ENCODE assay signal across 11 cellular contexts in the genomic region with DNA sequence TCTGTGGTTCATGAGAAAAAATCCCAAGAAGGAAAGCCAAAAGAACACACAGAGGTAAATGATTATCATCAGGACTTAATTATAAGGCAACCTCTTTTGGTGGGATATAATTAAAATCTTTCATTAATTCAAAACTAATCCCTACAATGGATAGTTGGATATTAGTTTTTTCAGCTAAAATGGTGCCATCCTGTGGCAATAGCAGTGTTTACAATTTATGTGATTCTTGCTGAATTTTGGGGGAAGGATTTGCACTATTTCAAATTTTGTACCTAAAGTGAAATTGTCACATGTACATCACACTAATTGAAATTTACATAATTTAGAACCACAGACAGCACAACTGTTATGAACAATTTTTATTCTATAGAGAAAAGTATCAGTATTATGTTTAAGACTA.
DNase-seq lines count a peak whose midpoint lies in the region; ATAC-seq, FAIRE-seq and TF ChIP-seq lines count a peak whose summit lies in the region.
"Had no signal": no experiment of that assay in that cellular context is flagged by ENCODE, and none has a peak within 500 bp of the region (broad histone marks: within the 10 kb centered on the region; RNA-seq: fewer than 3 reads in every experiment).

No MANE protein-coding gene starts in this region.

- TF ChIP-seq EP300 in HepG2 (IDR thresholded peaks at IDR 0.05; ENCODE audit: low read depth in 2 of 2, low read length in 2 of 2) (no peak), HepG2 (CRISPR knock-in tag; IDR thresholded peaks at IDR 0.05; ENCODE audit: borderline replicate concordance) (no peak)

- no peak overlapping the region for H3K9ac ChIP-seq in HepG2 (ENCODE audit: insufficient read depth, low read depth, low read length)

- TF ChIP-seq POLR2A in HepG2 (IDR thresholded peaks at IDR 0.05; ENCODE audit: insufficient read depth in 1 of 2, low read depth in 2 of 2, low read length in 2 of 2) = no peak

- H2AFZ ChIP-seq in HepG2 (ENCODE audit: low read length) = no peak overlapping the region

- no peaks in the 10 kb centered on the region for H3K27me3 ChIP-seq in HepG2 (ENCODE audit: control insufficient read depth in 1 of 2, insufficient read depth in 2 of 2, low read length in 2 of 2)

- H3K4me1 ChIP-seq in HepG2 (ENCODE audit: insufficient read depth, low read length) = no peaks in the 10 kb centered on the region

- no peaks in the 10 kb centered on the region for H3K79me2 ChIP-seq in HepG2 (ENCODE audit: insufficient read depth, low read length)

- CTCF ChIA-PET in HepG2 (lab: Yijun Ruan, JAX; ENCODE audit: low intra/inter-chr PET ratio, low total read pairs) = interaction anchor here (0.9 to 1.1 kb wide), 2 partner anchors 115 to 116 kb away, joined by 3 to 4 read pairs; no protein-coding TSS in a partner anchor

- H3K9me3 ChIP-seq in HepG2 (ENCODE audit: low read length) = no peaks in the 10 kb centered on the region

- FAIRE-seq in HepG2 (lab: Jason Lieb, UNC) = no peak
- FAIRE-seq: bronchial epithelial cell had no signal

- in situ Hi-C loops in astrocyte of the spinal cord (cut with HindIII; ENCODE audit: low sequenced_read_pairs) (no loop called here), HepG2 (cut with HindIII; ENCODE audit: extremely low pct_ligation_motif_present, low pct_unique_long_range_greater_than_20kb) (no loop called here)

- DNase-seq in AG09309 (ENCODE audit: low read depth) (no peak), astrocyte of the spinal cord (ENCODE audit: low read depth, low spot score) (no peak), HepG2 (ENCODE audit: low spot score) (no peak), SK-N-DZ (ENCODE audit: low spot score) (no peak), NCI-H2107 treated with DMSO at 0.1 percent for 48 hours (lab: John Stamatoyannopoulos, UW; ENCODE audit: unreplicated experiment) (no peak), occipital lobe (lab: John Stamatoyannopoulos, UW) (no peak)
- DNase-seq: activated CD8-positive, alpha-beta memory T cell treated with anti-CD3 and anti-CD28 coated beads, Interleukin-2, amount 50 U/mL, for 48 hours; NK-92 treated with Interleukin-12 subunit alpha and Interleukin-12 subunit beta, amount 100 ng/mL, for 24 hours had no signal

- TF ChIP-seq RAD21 in HepG2 (CRISPR knock-in tag; IDR thresholded peaks at IDR 0.05) = no peak

- intact Hi-C loops in HepG2 (cut with micrococcal nuclease; ENCODE audit: unreplicated experiment) = loop anchor here (1.0 to 10.0 kb wide), 3 partner anchors 38 to 384 kb away; no protein-coding TSS in a partner anchor

- H3K4me3 ChIP-seq in AG09309 (ENCODE audit: control insufficient read depth, low read depth, low read length) = no peak overlapping the region
- H3K4me3 ChIP-seq in astrocyte of the spinal cord (ENCODE audit: low read depth, low read length) = no peak overlapping the region
- H3K4me3 ChIP-seq in HepG2 (replicated peaks in 1 of 3; ENCODE audit: insufficient read depth in 1 of 3, low read depth in 2 of 3, low read length in 3 of 3) = no peak overlapping the region

- H3K27ac ChIP-seq in HepG2 (ENCODE audit: extremely low read length, insufficient read depth, low read length) = no peak overlapping the region

- no TSS peak for BruUV-seq in HepG2 (replicated peaks; lab: Mats Ljungman, UMichigan)

- H3K4me2 ChIP-seq in HepG2 (ENCODE audit: low read depth, low read length) = no peak overlapping the region

- POLR2A ChIA-PET in HepG2 (lab: Yijun Ruan, JAX) = no interaction called here

- peaks cover 0 to 15% of the 10 kb centered on the region in 2 experiments; a peak in 2 of 5 replicates for H3K36me3 ChIP-seq in HepG2 (replicated peaks in 1 of 2; ENCODE audit: control insufficient read depth in 1 of 2, insufficient read depth in 2 of 2, low read length in 2 of 2)

- peaks cover 3% of the 10 kb centered on the region; the same call in 1 of the 2 replicates for H4K20me1 ChIP-seq in HepG2 (ENCODE audit: insufficient read depth, low read length)

- ATAC-seq in HepG2 = no peak
- ATAC-seq in HG03045 (IDR thresholded peaks at IDR 0.05; ENCODE audit: unreplicated experiment) = no peak

- TF ChIP-seq CTCF in AG09309 (IDR thresholded peaks at IDR 0.05; ENCODE audit: control insufficient read depth, insufficient read depth, low read depth, low read length, missing control alignments) = peak; percentile 38
- TF ChIP-seq CTCF in GM12873 (IDR thresholded peaks at IDR 0.05; ENCODE audit: insufficient read depth, low read depth, low read length, missing control alignments) = peak; percentile 23
- peak; percentile 33 for TF ChIP-seq CTCF in astrocyte of the spinal cord (IDR thresholded peaks at IDR 0.05; ENCODE audit: low read depth, low read length)
- TF ChIP-seq CTCF in HepG2 (CRISPR knock-in tag; IDR thresholded peaks at IDR 0.05) = peak; percentile 34; the same call in 1 of the 2 replicates

TF ChIP-seq in HepG2, 621 proteins besides CTCF, POLR2A, EP300 and RAD21:
- TF ChIP-seq JDP2 (CRISPR knock-in tag; IDR thresholded peaks at IDR 0.05; ENCODE audit: borderline replicate concordance) (no peak), ZNF138 (CRISPR knock-in tag; IDR thresholded peaks at IDR 0.05; ENCODE audit: low read depth) (no peak), STAG1 (CRISPR knock-in tag; IDR thresholded peaks at IDR 0.05) (peak; percentile 37), ZNF652 (CRISPR knock-in tag; IDR thresholded peaks at IDR 0.05; ENCODE audit: borderline replicate concordance, low read depth) (no peak), KLF16 (CRISPR knock-in tag; IDR thresholded peaks at IDR 0.05) (no peak), ZNF678 (CRISPR knock-in tag; IDR thresholded peaks at IDR 0.05) (no peak), SMC3 (IDR thresholded peaks at IDR 0.05; ENCODE audit: low read length) (peak; percentile 26; the same call in 1 of the 2 replicates), ZNF773 (CRISPR knock-in tag; IDR thresholded peaks at IDR 0.05; ENCODE audit: borderline replicate concordance) (no peak), PPARG (CRISPR knock-in tag; conservative IDR thresholded peaks at IDR 0.05) (no peak)
- TF ChIP-seq, protein P1, sequence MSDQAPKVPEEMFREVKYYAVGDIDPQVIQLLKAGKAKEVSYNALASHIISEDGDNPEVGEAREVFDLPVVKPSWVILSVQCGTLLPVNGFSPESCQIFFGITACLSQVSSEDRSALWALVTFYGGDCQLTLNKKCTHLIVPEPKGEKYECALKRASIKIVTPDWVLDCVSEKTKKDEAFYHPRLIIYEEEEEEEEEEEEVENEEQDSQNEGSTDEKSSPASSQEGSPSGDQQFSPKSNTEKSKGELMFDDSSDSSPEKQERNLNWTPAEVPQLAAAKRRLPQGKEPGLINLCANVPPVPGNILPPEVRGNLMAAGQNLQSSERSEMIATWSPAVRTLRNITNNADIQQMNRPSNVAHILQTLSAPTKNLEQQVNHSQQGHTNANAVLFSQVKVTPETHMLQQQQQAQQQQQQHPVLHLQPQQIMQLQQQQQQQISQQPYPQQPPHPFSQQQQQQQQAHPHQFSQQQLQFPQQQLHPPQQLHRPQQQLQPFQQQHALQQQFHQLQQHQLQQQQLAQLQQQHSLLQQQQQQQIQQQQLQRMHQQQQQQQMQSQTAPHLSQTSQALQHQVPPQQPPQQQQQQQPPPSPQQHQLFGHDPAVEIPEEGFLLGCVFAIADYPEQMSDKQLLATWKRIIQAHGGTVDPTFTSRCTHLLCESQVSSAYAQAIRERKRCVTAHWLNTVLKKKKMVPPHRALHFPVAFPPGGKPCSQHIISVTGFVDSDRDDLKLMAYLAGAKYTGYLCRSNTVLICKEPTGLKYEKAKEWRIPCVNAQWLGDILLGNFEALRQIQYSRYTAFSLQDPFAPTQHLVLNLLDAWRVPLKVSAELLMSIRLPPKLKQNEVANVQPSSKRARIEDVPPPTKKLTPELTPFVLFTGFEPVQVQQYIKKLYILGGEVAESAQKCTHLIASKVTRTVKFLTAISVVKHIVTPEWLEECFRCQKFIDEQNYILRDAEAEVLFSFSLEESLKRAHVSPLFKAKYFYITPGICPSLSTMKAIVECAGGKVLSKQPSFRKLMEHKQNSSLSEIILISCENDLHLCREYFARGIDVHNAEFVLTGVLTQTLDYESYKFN (CRISPR knock-in tag; conservative IDR thresholded peaks at IDR 0.05) = no peak
- TF ChIP-seq, protein P2, sequence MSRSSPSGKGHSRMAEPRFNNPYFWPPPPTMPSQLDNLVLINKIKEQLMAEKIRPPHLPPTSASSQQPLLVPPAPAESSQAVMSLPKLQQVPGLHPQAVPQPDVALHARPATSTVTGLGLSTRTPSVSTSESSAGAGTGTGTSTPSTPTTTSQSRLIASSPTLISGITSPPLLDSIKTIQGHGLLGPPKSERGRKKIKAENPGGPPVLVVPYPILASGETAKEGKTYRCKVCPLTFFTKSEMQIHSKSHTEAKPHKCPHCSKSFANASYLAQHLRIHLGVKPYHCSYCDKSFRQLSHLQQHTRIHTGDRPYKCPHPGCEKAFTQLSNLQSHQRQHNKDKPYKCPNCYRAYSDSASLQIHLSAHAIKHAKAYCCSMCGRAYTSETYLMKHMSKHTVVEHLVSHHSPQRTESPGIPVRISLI (CRISPR knock-in tag; IDR thresholded peaks at IDR 0.05; ENCODE audit: borderline replicate concordance) = no peak
- TF ChIP-seq, protein P3, sequence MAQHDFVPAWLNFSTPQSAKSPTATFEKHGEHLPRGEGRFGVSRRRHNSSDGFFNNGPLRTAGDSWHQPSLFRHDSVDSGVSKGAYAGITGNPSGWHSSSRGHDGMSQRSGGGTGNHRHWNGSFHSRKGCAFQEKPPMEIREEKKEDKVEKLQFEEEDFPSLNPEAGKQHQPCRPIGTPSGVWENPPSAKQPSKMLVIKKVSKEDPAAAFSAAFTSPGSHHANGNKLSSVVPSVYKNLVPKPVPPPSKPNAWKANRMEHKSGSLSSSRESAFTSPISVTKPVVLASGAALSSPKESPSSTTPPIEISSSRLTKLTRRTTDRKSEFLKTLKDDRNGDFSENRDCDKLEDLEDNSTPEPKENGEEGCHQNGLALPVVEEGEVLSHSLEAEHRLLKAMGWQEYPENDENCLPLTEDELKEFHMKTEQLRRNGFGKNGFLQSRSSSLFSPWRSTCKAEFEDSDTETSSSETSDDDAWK (CRISPR knock-in tag; IDR thresholded peaks at IDR 0.05) = no peak
TF ChIP-seq in HepG2: peak in this region for 2.
